8 cellular contexts compared by ENCODE assay signal in genomic region chr6:31558631-31559500, GRCh38. TPM values are rescaled to one million over a fixed set of nuclear protein-coding genes. Genes with fewer than 3 reads are reported as not detected.
A peak's percentile ranks its signal among the peaks of the same experiment; 100 is the strongest.
DNase-seq lines count a peak whose midpoint lies in the region; ATAC-seq and TF ChIP-seq lines count a peak whose summit lies in the region.

No MANE protein-coding gene starts in this region.

- H3K9me3 Mint-ChIP-seq in activated CD4-positive, alpha-beta T cell treated with anti-CD3 and anti-CD28 coated beads for 36 hours (ENCODE audit: low read depth): no peaks in the 10 kb centered on the region
- no peaks in the 10 kb centered on the region for H3K9me3 Mint-ChIP-seq in endothelial cell (ENCODE audit: unreplicated experiment)

- peaks cover 2% of the 10 kb centered on the region for H3K27me3 Mint-ChIP-seq in activated CD4-positive, alpha-beta T cell treated with anti-CD3 and anti-CD28 coated beads for 36 hours
- H3K27me3 Mint-ChIP-seq in endothelial cell (ENCODE audit: unreplicated experiment): peaks cover 6% of the 10 kb centered on the region

- peaks cover 44% of the 10 kb centered on the region for H3K36me3 Mint-ChIP-seq in activated CD4-positive, alpha-beta T cell treated with anti-CD3 and anti-CD28 coated beads for 36 hours (ENCODE audit: low read depth)
- peaks cover 20% of the 10 kb centered on the region for H3K36me3 Mint-ChIP-seq in endothelial cell (ENCODE audit: low read depth, unreplicated experiment)

- POLR2A ChIA-PET in activated CD4-positive, alpha-beta T cell treated with anti-CD3 and anti-CD28 coated beads for 36 hours (lab: Charles Lee): interaction anchor here (0.6 to 4.3 kb wide), 10 partner anchors 8 to 342 kb away, joined by 3 to 43 read pairs (median 4); partner anchors contain the start of genes LTA, NFKBIL1 and TNF

- H3K4me1 Mint-ChIP-seq in activated CD4-positive, alpha-beta T cell treated with anti-CD3 and anti-CD28 coated beads for 36 hours: peaks cover 81% of the 10 kb centered on the region
- peaks cover 31% of the 10 kb centered on the region for H3K4me1 Mint-ChIP-seq in endothelial cell (ENCODE audit: unreplicated experiment)

- intact Hi-C loops in activated CD4-positive, alpha-beta T cell treated with anti-CD3 and anti-CD28 coated beads for 36 hours (cut with DNase I, micrococcal nuclease): loop anchor here (1.0 to 2.0 kb wide), 2 partner anchors 9 to 14 kb away; partner anchors contain the start of gene LTA (in 1 of the 2)

- TF ChIP-seq CTCF in endothelial cell (IDR thresholded peaks at IDR 0.05; ENCODE audit: unreplicated experiment): no peak
- TF ChIP-seq CTCF in omental fat pad (IDR thresholded peaks at IDR 0.05): no peak

- CTCF ChIA-PET in activated CD4-positive, alpha-beta T cell treated with anti-CD3 and anti-CD28 coated beads for 36 hours (lab: Charles Lee): interaction anchor here (0.6 to 7.2 kb wide), 13 partner anchors 8 to 55 kb away, joined by 3 to 101 read pairs (median 6); partner anchors contain the start of genes DDX39B, LTB, NCR3 and NFKBIL1

- H3K4me3 Mint-ChIP-seq in activated CD4-positive, alpha-beta T cell treated with anti-CD3 and anti-CD28 coated beads for 36 hours: peak overlapping the region; percentile 66
- peak overlapping the region; percentile 40 for H3K4me3 Mint-ChIP-seq in endothelial cell (ENCODE audit: unreplicated experiment)

- H3K27ac Mint-ChIP-seq in activated CD4-positive, alpha-beta T cell treated with anti-CD3 and anti-CD28 coated beads for 36 hours: peak overlapping the region; percentile 92
- H3K27ac Mint-ChIP-seq in endothelial cell (ENCODE audit: unreplicated experiment): peak overlapping the region; percentile 92

- peak; percentile 76 for DNase-seq in NK-92 treated with Interleukin-12 subunit alpha and Interleukin-12 subunit beta, amount 100 ng/mL, for 24 hours (lab: John Stamatoyannopoulos, UW)
- no peak for DNase-seq in NK-92 (lab: John Stamatoyannopoulos, UW; ENCODE audit: unreplicated experiment)
- DNase-seq in activated CD4-positive, alpha-beta T cell treated with anti-CD3 and anti-CD28 coated beads for 36 hours: peak; percentile 82
- DNase-seq in endothelial cell (ENCODE audit: low spot score): no peak
- no peak for DNase-seq in omental fat pad (ENCODE audit: low spot score)
- DNase-seq in NCI-H2171 treated with DMSO at 0.1 percent for 48 hours (lab: John Stamatoyannopoulos, UW): no peak

- peak; percentile 47 for ATAC-seq in activated CD4-positive, alpha-beta T cell treated with anti-CD3 and anti-CD28 coated beads for 36 hours
- ATAC-seq in omental fat pad (ENCODE audit: low FRiP score) (peak; percentile 56), GM21423 (IDR thresholded peaks at IDR 0.05; ENCODE audit: unreplicated experiment) (no peak), HG03139 (IDR thresholded peaks at IDR 0.05; ENCODE audit: unreplicated experiment) (no peak)

RNA-seq across cellular contexts. Expression of gene NFKBIL1, which starts 11.5 kb away (rescaled TPM):
- total RNA-seq in activated CD4-positive, alpha-beta T cell treated with anti-CD3 and anti-CD28 coated beads for 36 hours: 10 to 100 TPM; 18.1 to 19.0 TPM
- total RNA-seq in endothelial cell (ENCODE audit: unreplicated experiment) (13.4 TPM), omental fat pad (10 to 100 TPM; 11.0 to 21.6 (median 16.3) TPM)

RNA-seq across cellular contexts. Expression of gene ATP6V1G2, which starts 12.5 kb away (rescaled TPM):
- total RNA-seq in activated CD4-positive, alpha-beta T cell treated with anti-CD3 and anti-CD28 coated beads for 36 hours: 1 to 10 TPM; 1.9 to 2.1 TPM
- total RNA-seq in endothelial cell (ENCODE audit: unreplicated experiment): 1.8 TPM
- 1 to 10 TPM in 2 of 4 donors, under 1 TPM in 1, not detected in 1; 0.74 to 2.6 (median 2.4) TPM for total RNA-seq in omental fat pad

RNA-seq across cellular contexts. Expression of gene LTA, which starts 13.2 kb away (rescaled TPM):
- 100 to 1,000 TPM; 396 to 570 TPM for total RNA-seq in activated CD4-positive, alpha-beta T cell treated with anti-CD3 and anti-CD28 coated beads for 36 hours
- total RNA-seq in endothelial cell (ENCODE audit: unreplicated experiment) (not detected), omental fat pad (not detected)

RNA-seq across cellular contexts. Expression of gene TNF, which starts 16.5 kb away (rescaled TPM):
- 10 to 100 TPM; 82.3 to 93.3 TPM for total RNA-seq in activated CD4-positive, alpha-beta T cell treated with anti-CD3 and anti-CD28 coated beads for 36 hours
- total RNA-seq in endothelial cell (ENCODE audit: unreplicated experiment): not detected
- total RNA-seq in omental fat pad: 1 to 10 TPM in 1 of 4 donors, under 1 TPM in 2, not detected in 1; 0.65 to 1.5 (median 0.96) TPM

RNA-seq across cellular contexts. Expression of gene DDX39B, which starts 17.1 kb away (rescaled TPM):
- total RNA-seq in activated CD4-positive, alpha-beta T cell treated with anti-CD3 and anti-CD28 coated beads for 36 hours: 100 to 1,000 TPM; 517 to 569 TPM
- total RNA-seq in endothelial cell (ENCODE audit: unreplicated experiment) (336 TPM), omental fat pad (100 to 1,000 TPM; 244 to 322 (median 271) TPM)

Comparison
In these comparisons a context has a peak if more than half of its experiments do, and no peak if none do; other contexts are left out.
1. DNase-seq: peak in NK-92 treated with Interleukin-12 subunit alpha and Interleukin-12 subunit beta, amount 100 ng/mL, for 24 hours (single experiment) and activated CD4-positive, alpha-beta T cell treated with anti-CD3 and anti-CD28 coated beads for 36 hours (single experiment); none in NK-92 (single experiment), endothelial cell (single experiment), omental fat pad (single experiment) and NCI-H2171 treated with DMSO at 0.1 percent for 48 hours (single experiment).
2. ATAC-seq: peak in activated CD4-positive, alpha-beta T cell treated with anti-CD3 and anti-CD28 coated beads for 36 hours (single experiment) and omental fat pad (single experiment); none in GM21423 (single experiment) and HG03139 (single experiment).
3. RNA of gene LTA, which starts 13.2 kb away (total RNA-seq): 396 to 570 TPM in activated CD4-positive, alpha-beta T cell treated with anti-CD3 and anti-CD28 coated beads for 36 hours; not detected in endothelial cell (single experiment) and not detected in omental fat pad; every median in the first group is over 100 times any median in the second.